ENCODE assay signal across 10 cellular contexts in the genomic region with DNA sequence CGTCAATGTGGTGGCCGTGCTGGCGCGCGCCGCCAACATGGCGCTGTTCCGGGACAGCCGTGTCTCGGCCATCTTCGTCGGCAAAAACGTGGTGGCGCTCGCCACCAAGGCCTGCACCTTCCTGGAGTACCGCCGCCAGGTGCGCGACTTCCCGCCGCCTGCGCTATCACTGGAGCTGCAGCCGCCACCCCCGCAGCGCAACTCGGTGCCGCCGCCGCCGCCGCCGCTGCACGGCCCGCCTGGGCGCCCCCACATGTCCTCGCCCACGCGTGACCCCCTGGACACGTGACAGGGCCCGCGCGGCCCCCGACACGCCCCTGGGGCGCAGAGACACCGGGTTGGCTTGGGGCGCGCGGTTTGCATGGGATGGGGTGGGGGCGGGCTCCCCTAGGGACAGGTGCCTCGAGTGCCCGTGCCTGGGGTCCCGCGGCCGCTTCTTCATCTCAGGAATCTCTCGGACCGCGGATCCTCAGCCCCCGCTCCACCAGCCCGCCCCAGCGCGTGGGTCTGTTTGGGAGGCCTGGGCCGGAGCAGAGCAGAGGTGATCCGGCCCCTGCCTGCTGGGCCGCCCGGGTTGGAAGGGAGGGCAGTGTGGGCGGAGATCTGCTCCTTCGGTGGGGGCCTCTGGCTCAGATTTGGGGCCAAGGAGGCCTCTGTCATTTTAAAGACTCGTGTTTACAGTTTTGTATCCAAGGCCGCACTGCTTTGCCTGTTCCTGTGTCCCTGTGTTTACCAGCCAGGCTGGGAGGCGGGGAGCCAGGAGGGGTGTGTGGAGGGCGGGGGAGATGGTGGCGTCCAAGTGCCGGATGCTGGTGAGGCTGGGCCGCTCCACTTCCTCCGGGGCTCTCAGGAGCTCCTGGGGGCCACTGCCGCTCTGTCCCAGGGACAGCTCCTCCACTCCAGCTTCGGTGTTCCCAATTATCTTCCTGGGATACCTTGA. TPM values are rescaled to one million over a fixed set of nuclear protein-coding genes. Genes with fewer than 3 reads are reported as not detected.
A peak's percentile ranks its signal among the peaks of the same experiment; 100 is the strongest.
DNase-seq lines count a peak whose midpoint lies in the region; ATAC-seq and TF ChIP-seq lines count a peak whose summit lies in the region.
"Had no signal": no experiment of that assay in that cellular context is flagged by ENCODE, and none has a peak within 500 bp of the region (broad histone marks: within the 10 kb centered on the region; RNA-seq: fewer than 3 reads in every experiment).

No MANE protein-coding gene starts in this region.

- no peaks in the 10 kb centered on the region for H3K27me3 ChIP-seq in lung (ENCODE audit: control insufficient read depth, insufficient read depth)
- peaks cover 12% of the 10 kb centered on the region for H3K27me3 ChIP-seq in upper lobe of right lung

- no peak overlapping the region for H3K4me3 Mint-ChIP-seq in nephron progenitor cell

- intact Hi-C loops in upper lobe of right lung (cut with DNase I), result no loop called here

- H3K27ac ChIP-seq in lung (ENCODE audit: low read depth in 1 of 2, low read length in 1 of 2), result no peak overlapping the region
- no peak overlapping the region for H3K27ac ChIP-seq in upper lobe of right lung
- H3K27ac ChIP-seq: A549 had no signal

- H3K27ac Mint-ChIP-seq in nephron progenitor cell, result no peak overlapping the region

- peaks cover 7% of the 10 kb centered on the region for H3K9me3 Mint-ChIP-seq in nephron progenitor cell

- peaks cover 0 to 20% of the 10 kb centered on the region in 2 donors for H3K4me1 ChIP-seq in lung (ENCODE audit: control insufficient read depth in 2 of 2, insufficient read depth in 2 of 2, low read length in 2 of 2)
- peaks cover 28% of the 10 kb centered on the region for H3K4me1 ChIP-seq in upper lobe of right lung

- peaks cover 35% of the 10 kb centered on the region for H3K27me3 Mint-ChIP-seq in nephron progenitor cell (ENCODE audit: low read depth, poor library complexity)

- DNase-seq in activated naive CD4-positive, alpha-beta T cell treated with Interleukin-2 at 50 U/mL for 16 hours, result peak; percentile 57
- DNase-seq in activated naive CD4-positive, alpha-beta T cell (lab: John Stamatoyannopoulos, UW), result no peak
- peak; percentile 77 for DNase-seq in activated effector memory CD4-positive, alpha-beta T cell treated with anti-CD3 and anti-CD28 coated beads, Interleukin-2, amount 50 U/mL, for 16 hours
- no peak for DNase-seq in lung (ENCODE audit: low spot score)
- DNase-seq in upper lobe of right lung, result no peak
- DNase-seq in nephron progenitor cell, result no peak
- no peak for DNase-seq in NCI-H1105 (lab: John Stamatoyannopoulos, UW)
- DNase-seq: foreskin melanocyte had no signal

- H3K9me3 ChIP-seq in lung (ENCODE audit: control insufficient read depth in 2 of 2, insufficient read depth in 1 of 2, low read length in 1 of 2), result peaks cover 0 to 3% of the 10 kb centered on the region in 2 donors
- H3K9me3 ChIP-seq in upper lobe of right lung, result no peaks in the 10 kb centered on the region
- H3K9me3 ChIP-seq: A549 had no signal

- TF ChIP-seq CTCF in lung (IDR thresholded peaks at IDR 0.05; ENCODE audit: control extremely low read depth, extremely low read depth), result no peak
- TF ChIP-seq CTCF in upper lobe of right lung (IDR thresholded peaks at IDR 0.05), result no peak
- TF ChIP-seq CTCF in nephron progenitor cell (IDR thresholded peaks at IDR 0.05), result no peak

- H3K4me3 ChIP-seq in lung (peak overlapping the region; percentile 10), upper lobe of right lung (peak overlapping the region; percentile 64)
- H3K4me3 ChIP-seq: A549 had no signal

- no peaks in the 10 kb centered on the region for H3K36me3 ChIP-seq in lung (ENCODE audit: control insufficient read depth in 2 of 2, insufficient read depth in 2 of 2, low read length in 2 of 2)
- no peaks in the 10 kb centered on the region for H3K36me3 ChIP-seq in upper lobe of right lung

- peaks cover 7% of the 10 kb centered on the region for H3K4me1 Mint-ChIP-seq in nephron progenitor cell

- no peaks in the 10 kb centered on the region for H3K36me3 Mint-ChIP-seq in nephron progenitor cell (ENCODE audit: low read depth)

- ATAC-seq in lung (ENCODE audit: insufficient read depth, low FRiP score) (no peak), upper lobe of right lung (no peak), HG03432 (IDR thresholded peaks at IDR 0.05; ENCODE audit: unreplicated experiment) (no peak)
- ATAC-seq: A549 had no signal

- 29 to 31% methylated on average over 70 to 78 of the region's 78 CpGs for WGBS in lung, 2 donors

RNA-seq across cellular contexts. Expression of gene TMEM121, which starts 3.4 kb away (rescaled TPM):
- total RNA-seq in lung, result 1 to 10 TPM; 3.0 to 5.4 TPM
- 1 to 10 TPM; 1.1 to 2.6 TPM for polyA plus RNA-seq in lung
- 1.5 TPM for total RNA-seq in upper lobe of right lung

RNA-seq across cellular contexts. Expression of gene TEDC1, which starts 38.7 kb away (rescaled TPM):
- total RNA-seq in lung (10 to 100 TPM in 1 of 2 donors, 1 to 10 TPM in 1; 5.8 to 20.8 TPM), upper lobe of right lung (7.9 TPM)
- 10 to 100 TPM; 12.8 to 16.0 TPM for polyA plus RNA-seq in lung

RNA-seq across cellular contexts. Expression of gene CRIP1, which starts 43.1 kb away (rescaled TPM):
- total RNA-seq in lung (100 to 1,000 TPM in 1 of 2 donors, 10 to 100 TPM in 1; 72.8 to 422 TPM), upper lobe of right lung (96.2 TPM)
- polyA plus RNA-seq in lung, result 100 to 1,000 TPM; 181 to 465 TPM

RNA-seq across cellular contexts. Expression of gene CRIP2, which starts 55.2 kb away (rescaled TPM):
- total RNA-seq in lung (100 to 1,000 TPM; 135 to 267 TPM), upper lobe of right lung (191 TPM)
- 100 to 1,000 TPM; 194 to 216 TPM for polyA plus RNA-seq in lung

Comparison
In these comparisons a context has a peak if more than half of its experiments do, and no peak if none do; other contexts are left out.
1. DNase-seq: peak in activated naive CD4-positive, alpha-beta T cell treated with Interleukin-2 at 50 U/mL for 16 hours (single experiment) and activated effector memory CD4-positive, alpha-beta T cell treated with anti-CD3 and anti-CD28 coated beads, Interleukin-2, amount 50 U/mL, for 16 hours (single experiment); none in activated naive CD4-positive, alpha-beta T cell (0 of 4), lung (single experiment), upper lobe of right lung (single experiment), nephron progenitor cell (single experiment) and NCI-H1105 (single experiment).